ENCODE assay signal across 8 cellular contexts in genomic region chr16:18800674-18801196, GRCh38. TPM values are rescaled to one million over a fixed set of nuclear protein-coding genes. Genes with fewer than 3 reads are reported as not detected.
DNase-seq lines count a peak whose midpoint lies in the region; ATAC-seq and TF ChIP-seq lines count a peak whose summit lies in the region.

No MANE protein-coding gene starts in this region.

- no peak for DNase-seq in GM06990 (ENCODE audit: extremely low read depth, insufficient read length)
- no peak for DNase-seq in activated T-helper 2 cell treated with anti-CD3 and anti-CD28 coated beads, Interferon-gamma antibody, Interleukin-2, Interleukin-4, amounts not matched to agents 10 μg/mL and 5 μg/mL and 100 μg/mL, durations not matched to agents 14 hours and 24 hours and 36 hours (ENCODE audit: low spot score)
- no peak for DNase-seq in iPS DF 6.9 (ENCODE audit: low read depth, low spot score)
- DNase-seq in NCI-H1930 (lab: John Stamatoyannopoulos, UW) = no peak
- DNase-seq in AML-193 (lab: John Stamatoyannopoulos, UW) = no peak

- no peaks in the 10 kb centered on the region for H3K9me3 ChIP-seq in iPS DF 6.9 (ENCODE audit: control insufficient read depth, insufficient read depth, low read length)

- H3K36me3 ChIP-seq in GM06990 (ENCODE audit: control insufficient read depth, insufficient read depth, low read length) (peaks cover 3% of the 10 kb centered on the region), iPS DF 6.9 (ENCODE audit: control insufficient read depth, insufficient read depth, low read length) (no peaks in the 10 kb centered on the region; the same call in 1 of the 2 replicates)

- H3K4me1 Mint-ChIP-seq in activated T-helper 2 cell treated with anti-CD3 and anti-CD28 coated beads, Interferon-gamma antibody, Interleukin-2, Interleukin-4, amounts not matched to agents 10 μg/mL and 5 μg/mL and 100 μg/mL, durations not matched to agents 14 hours and 24 hours and 36 hours (ENCODE audit: low read depth) = peaks cover 51% of the 10 kb centered on the region

- H3K4me3 ChIP-seq in GM06990 (replicated peaks; ENCODE audit: low read depth, low read length) (peak overlapping the region; percentile 99), iPS DF 6.9 (ENCODE audit: low read length) (peak overlapping the region; percentile 85), skin epidermis (peak overlapping the region; percentile 79 to 99 (median 84))

- peak; percentile 24 for ATAC-seq in HG02840 (IDR thresholded peaks at IDR 0.05; ENCODE audit: low FRiP score, unreplicated experiment)
- ATAC-seq in HG03175 (IDR thresholded peaks at IDR 0.05; ENCODE audit: unreplicated experiment) = no peak

- no peak overlapping the region for H3K27ac ChIP-seq in iPS DF 6.9 (ENCODE audit: low read length)
- peak overlapping the region; percentile 66 to 94 (median 88) for H3K27ac ChIP-seq in skin epidermis

- no CpG with 5 or more reads among the region's 19 CpGs for WGBS in iPS DF 6.9 (ENCODE audit: insufficient coverage, insufficient read length)

- H3K4me3 Mint-ChIP-seq in activated T-helper 2 cell treated with anti-CD3 and anti-CD28 coated beads, Interferon-gamma antibody, Interleukin-2, Interleukin-4, amounts not matched to agents 10 μg/mL and 5 μg/mL and 100 μg/mL, durations not matched to agents 14 hours and 24 hours and 36 hours (ENCODE audit: low read depth) = peak overlapping the region; percentile 93

- H3K27me3 ChIP-seq in GM06990 (replicated peaks; ENCODE audit: control insufficient read depth, insufficient read depth, low read length) (no peaks in the 10 kb centered on the region), iPS DF 6.9 (ENCODE audit: control insufficient read depth, insufficient read depth, low read length) (no peaks in the 10 kb centered on the region)

- H3K9me3 Mint-ChIP-seq in activated T-helper 2 cell treated with anti-CD3 and anti-CD28 coated beads, Interferon-gamma antibody, Interleukin-2, Interleukin-4, amounts not matched to agents 10 μg/mL and 5 μg/mL and 100 μg/mL, durations not matched to agents 14 hours and 24 hours and 36 hours = no peaks in the 10 kb centered on the region

- intact Hi-C loops in activated T-helper 2 cell treated with anti-CD3 and anti-CD28 coated beads, Interferon-gamma antibody, Interleukin-2, Interleukin-4, amounts not matched to agents 10 μg/mL and 5 μg/mL and 100 μg/mL, durations not matched to agents 14 hours and 24 hours and 36 hours (cut with micrococcal nuclease) = loop anchor here (1.0 to 5.0 kb wide), 7 partner anchors 10 to 722 kb away; partner anchors contain the start of genes CCP110, COQ7, GDE1 and RPS15A

- H3K4me1 ChIP-seq in iPS DF 6.9 (ENCODE audit: control insufficient read depth, insufficient read depth, low read length) = no peaks in the 10 kb centered on the region

- peak overlapping the region; percentile 98 for H3K27ac Mint-ChIP-seq in activated T-helper 2 cell treated with anti-CD3 and anti-CD28 coated beads, Interferon-gamma antibody, Interleukin-2, Interleukin-4, amounts not matched to agents 10 μg/mL and 5 μg/mL and 100 μg/mL, durations not matched to agents 14 hours and 24 hours and 36 hours

- no peaks in the 10 kb centered on the region for H3K27me3 Mint-ChIP-seq in activated T-helper 2 cell treated with anti-CD3 and anti-CD28 coated beads, Interferon-gamma antibody, Interleukin-2, Interleukin-4, amounts not matched to agents 10 μg/mL and 5 μg/mL and 100 μg/mL, durations not matched to agents 14 hours and 24 hours and 36 hours (ENCODE audit: low read depth)

- H3K36me3 Mint-ChIP-seq in activated T-helper 2 cell treated with anti-CD3 and anti-CD28 coated beads, Interferon-gamma antibody, Interleukin-2, Interleukin-4, amounts not matched to agents 10 μg/mL and 5 μg/mL and 100 μg/mL, durations not matched to agents 14 hours and 24 hours and 36 hours (ENCODE audit: low read depth) = peaks cover 66% of the 10 kb centered on the region

- no peak for TF ChIP-seq CTCF in GM06990 (IDR thresholded peaks at IDR 0.05; ENCODE audit: insufficient read depth, low read length, poor library complexity, severe bottlenecking)

RNA-seq across cellular contexts. Expression of gene ARL6IP1, which starts 0.6 kb away (rescaled TPM):
- total RNA-seq in activated T-helper 2 cell treated with anti-CD3 and anti-CD28 coated beads, Interferon-gamma antibody, Interleukin-2, Interleukin-4, amounts not matched to agents 10 μg/mL and 5 μg/mL and 100 μg/mL, durations not matched to agents 14 hours and 24 hours and 36 hours = 112 TPM in 2 replicates

RNA-seq across cellular contexts. Expression of gene RPS15A, which starts 10.6 kb away (rescaled TPM):
- 1,903 and 1,963 TPM in 2 replicates for total RNA-seq in activated T-helper 2 cell treated with anti-CD3 and anti-CD28 coated beads, Interferon-gamma antibody, Interleukin-2, Interleukin-4, amounts not matched to agents 10 μg/mL and 5 μg/mL and 100 μg/mL, durations not matched to agents 14 hours and 24 hours and 36 hours
